Comparison of ENCODE assay signal across 1 cellular context in genomic region chr3:142595951-142596725, GRCh38.
A peak's percentile ranks its signal among the peaks of the same experiment; 100 is the strongest.
TF ChIP-seq lines count a peak whose summit lies in the region.

A gene with protein sequence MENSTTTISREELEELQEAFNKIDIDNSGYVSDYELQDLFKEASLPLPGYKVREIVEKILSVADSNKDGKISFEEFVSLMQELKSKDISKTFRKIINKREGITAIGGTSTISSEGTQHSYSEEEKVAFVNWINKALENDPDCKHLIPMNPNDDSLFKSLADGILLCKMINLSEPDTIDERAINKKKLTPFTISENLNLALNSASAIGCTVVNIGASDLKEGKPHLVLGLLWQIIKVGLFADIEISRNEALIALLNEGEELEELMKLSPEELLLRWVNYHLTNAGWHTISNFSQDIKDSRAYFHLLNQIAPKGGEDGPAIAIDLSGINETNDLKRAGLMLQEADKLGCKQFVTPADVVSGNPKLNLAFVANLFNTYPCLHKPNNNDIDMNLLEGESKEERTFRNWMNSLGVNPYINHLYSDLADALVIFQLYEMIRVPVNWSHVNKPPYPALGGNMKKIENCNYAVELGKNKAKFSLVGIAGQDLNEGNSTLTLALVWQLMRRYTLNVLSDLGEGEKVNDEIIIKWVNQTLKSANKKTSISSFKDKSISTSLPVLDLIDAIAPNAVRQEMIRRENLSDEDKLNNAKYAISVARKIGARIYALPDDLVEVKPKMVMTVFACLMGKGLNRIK (plus strand): TSS chr3:142596393. CDS start chr3:142664238, 67,845 bp downstream.

TF ChIP-seq in HepG2, 621 proteins besides CTCF, POLR2A, EP300 and RAD21 (continued from another document):
- TF ChIP-seq PRDM4 (CRISPR knock-in tag; IDR thresholded peaks at IDR 0.05; ENCODE audit: borderline replicate concordance) (no peak), UBTF (CRISPR knock-in tag; IDR thresholded peaks at IDR 0.05) (peak; percentile 87), ZFAT (CRISPR knock-in tag; conservative IDR thresholded peaks at IDR 0.05) (no peak), TBL1XR1 (IDR thresholded peaks at IDR 0.05; ENCODE audit: borderline replicate concordance, low read length, partially characterized antibody) (peak; percentile 45), ZNF329 (CRISPR knock-in tag; IDR thresholded peaks at IDR 0.05; ENCODE audit: low read depth) (no peak), ZNF205 (CRISPR knock-in tag; IDR thresholded peaks at IDR 0.05) (no peak; the same call in 1 of the 2 replicates), ISX (CRISPR knock-in tag; conservative IDR thresholded peaks at IDR 0.05) (peak; percentile 93), HIVEP1 (CRISPR knock-in tag; IDR thresholded peaks at IDR 0.05) (peak; percentile 93), PBX3 (CRISPR knock-in tag; IDR thresholded peaks at IDR 0.05; ENCODE audit: borderline replicate concordance) (0 out of 2 replicates have a peak, but pooled peaks have one; percentile 57), SAFB2 (CRISPR knock-in tag; IDR thresholded peaks at IDR 0.05; ENCODE audit: borderline replicate concordance, low read depth) (no peak), KMT2A (CRISPR knock-in tag; IDR thresholded peaks at IDR 0.05) (peak; percentile 92), TFDP1 (CRISPR knock-in tag; IDR thresholded peaks at IDR 0.05; ENCODE audit: borderline replicate concordance) (peak; percentile 80; the same call in 1 of the 2 replicates), PPARG (CRISPR knock-in tag; conservative IDR thresholded peaks at IDR 0.05) (peak; percentile 90), KDM1A (CRISPR knock-in tag; IDR thresholded peaks at IDR 0.05) (0 out of 2 replicates have a peak, but pooled peaks have one; percentile 67), CENPX (CRISPR knock-in tag; IDR thresholded peaks at IDR 0.05) (no peak), ZKSCAN1 (IDR thresholded peaks at IDR 0.05; ENCODE audit: low read length) (no peak), GPN1 (CRISPR knock-in tag; IDR thresholded peaks at IDR 0.05; ENCODE audit: borderline replicate concordance) (no peak), HOXD1 (CRISPR knock-in tag; IDR thresholded peaks at IDR 0.05) (0 out of 2 replicates have a peak, but pooled peaks have one; percentile 34), ZNF230 (CRISPR knock-in tag; IDR thresholded peaks at IDR 0.05) (0 out of 2 replicates have a peak, but pooled peaks have one; percentile 73)
- TF ChIP-seq, protein P1, sequence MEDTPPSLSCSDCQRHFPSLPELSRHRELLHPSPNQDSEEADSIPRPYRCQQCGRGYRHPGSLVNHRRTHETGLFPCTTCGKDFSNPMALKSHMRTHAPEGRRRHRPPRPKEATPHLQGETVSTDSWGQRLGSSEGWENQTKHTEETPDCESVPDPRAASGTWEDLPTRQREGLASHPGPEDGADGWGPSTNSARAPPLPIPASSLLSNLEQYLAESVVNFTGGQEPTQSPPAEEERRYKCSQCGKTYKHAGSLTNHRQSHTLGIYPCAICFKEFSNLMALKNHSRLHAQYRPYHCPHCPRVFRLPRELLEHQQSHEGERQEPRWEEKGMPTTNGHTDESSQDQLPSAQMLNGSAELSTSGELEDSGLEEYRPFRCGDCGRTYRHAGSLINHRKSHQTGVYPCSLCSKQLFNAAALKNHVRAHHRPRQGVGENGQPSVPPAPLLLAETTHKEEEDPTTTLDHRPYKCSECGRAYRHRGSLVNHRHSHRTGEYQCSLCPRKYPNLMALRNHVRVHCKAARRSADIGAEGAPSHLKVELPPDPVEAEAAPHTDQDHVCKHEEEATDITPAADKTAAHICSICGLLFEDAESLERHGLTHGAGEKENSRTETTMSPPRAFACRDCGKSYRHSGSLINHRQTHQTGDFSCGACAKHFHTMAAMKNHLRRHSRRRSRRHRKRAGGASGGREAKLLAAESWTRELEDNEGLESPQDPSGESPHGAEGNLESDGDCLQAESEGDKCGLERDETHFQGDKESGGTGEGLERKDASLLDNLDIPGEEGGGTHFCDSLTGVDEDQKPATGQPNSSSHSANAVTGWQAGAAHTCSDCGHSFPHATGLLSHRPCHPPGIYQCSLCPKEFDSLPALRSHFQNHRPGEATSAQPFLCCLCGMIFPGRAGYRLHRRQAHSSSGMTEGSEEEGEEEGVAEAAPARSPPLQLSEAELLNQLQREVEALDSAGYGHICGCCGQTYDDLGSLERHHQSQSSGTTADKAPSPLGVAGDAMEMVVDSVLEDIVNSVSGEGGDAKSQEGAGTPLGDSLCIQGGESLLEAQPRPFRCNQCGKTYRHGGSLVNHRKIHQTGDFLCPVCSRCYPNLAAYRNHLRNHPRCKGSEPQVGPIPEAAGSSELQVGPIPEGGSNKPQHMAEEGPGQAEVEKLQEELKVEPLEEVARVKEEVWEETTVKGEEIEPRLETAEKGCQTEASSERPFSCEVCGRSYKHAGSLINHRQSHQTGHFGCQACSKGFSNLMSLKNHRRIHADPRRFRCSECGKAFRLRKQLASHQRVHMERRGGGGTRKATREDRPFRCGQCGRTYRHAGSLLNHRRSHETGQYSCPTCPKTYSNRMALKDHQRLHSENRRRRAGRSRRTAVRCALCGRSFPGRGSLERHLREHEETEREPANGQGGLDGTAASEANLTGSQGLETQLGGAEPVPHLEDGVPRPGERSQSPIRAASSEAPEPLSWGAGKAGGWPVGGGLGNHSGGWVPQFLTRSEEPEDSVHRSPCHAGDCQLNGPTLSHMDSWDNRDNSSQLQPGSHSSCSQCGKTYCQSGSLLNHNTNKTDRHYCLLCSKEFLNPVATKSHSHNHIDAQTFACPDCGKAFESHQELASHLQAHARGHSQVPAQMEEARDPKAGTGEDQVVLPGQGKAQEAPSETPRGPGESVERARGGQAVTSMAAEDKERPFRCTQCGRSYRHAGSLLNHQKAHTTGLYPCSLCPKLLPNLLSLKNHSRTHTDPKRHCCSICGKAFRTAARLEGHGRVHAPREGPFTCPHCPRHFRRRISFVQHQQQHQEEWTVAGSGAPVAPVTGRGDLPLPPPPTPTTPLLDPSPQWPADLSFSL (CRISPR knock-in tag; IDR thresholded peaks at IDR 0.05): no peak
- TF ChIP-seq, protein P2, sequence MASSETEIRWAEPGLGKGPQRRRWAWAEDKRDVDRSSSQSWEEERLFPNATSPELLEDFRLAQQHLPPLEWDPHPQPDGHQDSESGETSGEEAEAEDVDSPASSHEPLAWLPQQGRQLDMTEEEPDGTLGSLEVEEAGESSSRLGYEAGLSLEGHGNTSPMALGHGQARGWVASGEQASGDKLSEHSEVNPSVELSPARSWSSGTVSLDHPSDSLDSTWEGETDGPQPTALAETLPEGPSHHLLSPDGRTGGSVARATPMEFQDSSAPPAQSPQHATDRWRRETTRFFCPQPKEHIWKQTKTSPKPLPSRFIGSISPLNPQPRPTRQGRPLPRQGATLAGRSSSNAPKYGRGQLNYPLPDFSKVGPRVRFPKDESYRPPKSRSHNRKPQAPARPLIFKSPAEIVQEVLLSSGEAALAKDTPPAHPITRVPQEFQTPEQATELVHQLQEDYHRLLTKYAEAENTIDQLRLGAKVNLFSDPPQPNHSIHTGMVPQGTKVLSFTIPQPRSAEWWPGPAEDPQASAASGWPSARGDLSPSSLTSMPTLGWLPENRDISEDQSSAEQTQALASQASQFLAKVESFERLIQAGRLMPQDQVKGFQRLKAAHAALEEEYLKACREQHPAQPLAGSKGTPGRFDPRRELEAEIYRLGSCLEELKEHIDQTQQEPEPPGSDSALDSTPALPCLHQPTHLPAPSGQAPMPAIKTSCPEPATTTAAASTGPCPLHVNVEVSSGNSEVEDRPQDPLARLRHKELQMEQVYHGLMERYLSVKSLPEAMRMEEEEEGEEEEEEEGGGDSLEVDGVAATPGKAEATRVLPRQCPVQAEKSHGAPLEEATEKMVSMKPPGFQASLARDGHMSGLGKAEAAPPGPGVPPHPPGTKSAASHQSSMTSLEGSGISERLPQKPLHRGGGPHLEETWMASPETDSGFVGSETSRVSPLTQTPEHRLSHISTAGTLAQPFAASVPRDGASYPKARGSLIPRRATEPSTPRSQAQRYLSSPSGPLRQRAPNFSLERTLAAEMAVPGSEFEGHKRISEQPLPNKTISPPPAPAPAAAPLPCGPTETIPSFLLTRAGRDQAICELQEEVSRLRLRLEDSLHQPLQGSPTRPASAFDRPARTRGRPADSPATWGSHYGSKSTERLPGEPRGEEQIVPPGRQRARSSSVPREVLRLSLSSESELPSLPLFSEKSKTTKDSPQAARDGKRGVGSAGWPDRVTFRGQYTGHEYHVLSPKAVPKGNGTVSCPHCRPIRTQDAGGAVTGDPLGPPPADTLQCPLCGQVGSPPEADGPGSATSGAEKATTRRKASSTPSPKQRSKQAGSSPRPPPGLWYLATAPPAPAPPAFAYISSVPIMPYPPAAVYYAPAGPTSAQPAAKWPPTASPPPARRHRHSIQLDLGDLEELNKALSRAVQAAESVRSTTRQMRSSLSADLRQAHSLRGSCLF (CRISPR knock-in tag; IDR thresholded peaks at IDR 0.05; ENCODE audit: borderline replicate concordance): no peak
- TF ChIP-seq, protein P3, sequence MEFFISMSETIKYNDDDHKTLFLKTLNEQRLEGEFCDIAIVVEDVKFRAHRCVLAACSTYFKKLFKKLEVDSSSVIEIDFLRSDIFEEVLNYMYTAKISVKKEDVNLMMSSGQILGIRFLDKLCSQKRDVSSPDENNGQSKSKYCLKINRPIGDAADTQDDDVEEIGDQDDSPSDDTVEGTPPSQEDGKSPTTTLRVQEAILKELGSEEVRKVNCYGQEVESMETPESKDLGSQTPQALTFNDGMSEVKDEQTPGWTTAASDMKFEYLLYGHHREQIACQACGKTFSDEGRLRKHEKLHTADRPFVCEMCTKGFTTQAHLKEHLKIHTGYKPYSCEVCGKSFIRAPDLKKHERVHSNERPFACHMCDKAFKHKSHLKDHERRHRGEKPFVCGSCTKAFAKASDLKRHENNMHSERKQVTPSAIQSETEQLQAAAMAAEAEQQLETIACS (CRISPR knock-in tag; IDR thresholded peaks at IDR 0.05): 0 out of 2 replicates have a peak, but pooled peaks have one; percentile 15
